ENCODE assay signal across 18 cellular contexts in genomic region chr2:185952098-185952497, GRCh38.
DNase-seq lines count a peak whose midpoint lies in the region; ATAC-seq, FAIRE-seq and TF ChIP-seq lines count a peak whose summit lies in the region.
"Had no signal": no experiment of that assay in that cellular context is flagged by ENCODE, and none has a peak within 500 bp of the region (broad histone marks: within the 10 kb centered on the region; RNA-seq: fewer than 3 reads in every experiment).

No MANE protein-coding gene starts in this region.

- no peak overlapping the region for H3K4me3 ChIP-seq in RWPE2 (ENCODE audit: severe bottlenecking)
- no peak overlapping the region for H3K4me3 ChIP-seq in small intestine (ENCODE audit: low read depth in 1 of 2, low read length in 2 of 2)
- no peak overlapping the region for H3K4me3 ChIP-seq in heart right ventricle
- H3K4me3 ChIP-seq: BLaER1, GM23248, HAP-1 had no signal

- peak; percentile 12 for DNase-seq in HCEC 1CT
- no peak for DNase-seq in RWPE2 (ENCODE audit: low spot score)
- peak; percentile 14 for DNase-seq in epithelial cell of prostate (ENCODE audit: low read depth, low spot score)
- DNase-seq in small intestine, result peak; percentile 27
- no peak for DNase-seq in heart right ventricle
- no peak for DNase-seq in SIG-M5 treated with dmso at 0.1 percent for 504 hours (lab: John Stamatoyannopoulos, UW; ENCODE audit: unreplicated experiment)
- no peak for DNase-seq in sciatic nerve (ENCODE audit: low spot score)
- DNase-seq: 8988T; CD4-positive, alpha-beta memory T cell; DMS153; DMS79; GDM1; GM23248 had no signal

- WGBS in small intestine, 3 donors, result 77 to 90% (median 88%) methylated on average over 3 of the region's 3 CpGs
- WGBS in heart right ventricle, 2 donors, result 94 to 97% methylated on average over 3 of the region's 3 CpGs

- TF ChIP-seq CTCF in RWPE2 (IDR thresholded peaks at IDR 0.05; ENCODE audit: poor library complexity, severe bottlenecking) (no peak), heart right ventricle (IDR thresholded peaks at IDR 0.05) (no peak)

- H3K4me1 ChIP-seq in RWPE2 (ENCODE audit: insufficient read depth, poor library complexity, severe bottlenecking) (no peaks in the 10 kb centered on the region), small intestine (ENCODE audit: control insufficient read depth in 2 of 2, insufficient read depth in 1 of 2, low read depth in 1 of 2, low read length in 1 of 2) (no peaks in the 10 kb centered on the region), heart right ventricle (no peaks in the 10 kb centered on the region)
- H3K4me1 ChIP-seq: BLaER1, HAP-1 had no signal

- H3K27ac ChIP-seq in RWPE2 (ENCODE audit: poor library complexity, severe bottlenecking), result no peak overlapping the region
- no peak overlapping the region for H3K27ac ChIP-seq in epithelial cell of prostate
- no peak overlapping the region for H3K27ac ChIP-seq in small intestine (ENCODE audit: low read depth in 1 of 2, low read length in 1 of 2)
- no peak overlapping the region for H3K27ac ChIP-seq in heart right ventricle
- H3K27ac ChIP-seq: BLaER1, GM23248, HL-60 had no signal

- H3K27me3 ChIP-seq in RWPE2 (ENCODE audit: insufficient read depth, poor library complexity, severe bottlenecking) (no peaks in the 10 kb centered on the region), small intestine (ENCODE audit: control insufficient read depth in 2 of 2, insufficient read depth in 2 of 2, low read length in 2 of 2) (no peaks in the 10 kb centered on the region), heart right ventricle (no peaks in the 10 kb centered on the region)
- H3K27me3 ChIP-seq: BLaER1 had no signal

- H3K36me3 ChIP-seq in RWPE2 (ENCODE audit: low read depth) (no peaks in the 10 kb centered on the region), small intestine (ENCODE audit: control insufficient read depth in 2 of 2, insufficient read depth in 2 of 2, low read length in 2 of 2) (no peaks in the 10 kb centered on the region), heart right ventricle (no peaks in the 10 kb centered on the region)
- H3K36me3 ChIP-seq: BLaER1, HAP-1 had no signal

- H3K9me3 ChIP-seq in RWPE2 (ENCODE audit: severe bottlenecking) (no peaks in the 10 kb centered on the region), small intestine (ENCODE audit: control insufficient read depth, low read depth) (no peaks in the 10 kb centered on the region), heart right ventricle (no peaks in the 10 kb centered on the region)
- H3K9me3 ChIP-seq: BLaER1, HAP-1 had no signal

- intact Hi-C loops in heart right ventricle (cut with DNase I), result no loop called here
- intact Hi-C loops in sciatic nerve (cut with DNase I), result no loop called here

- ATAC-seq in RWPE2 (ENCODE audit: low read depth) (peak; percentile 86), heart right ventricle (no peak), sciatic nerve (no peak)

- FAIRE-seq in small intestine (lab: Jason Lieb, UNC), result no peak
- FAIRE-seq: GM12892, GM18507 had no signal

Comparison
In these comparisons a context has a peak if more than half of its experiments do, and no peak if none do; other contexts are left out.
1. DNase-seq: peak in HCEC 1CT (single experiment), epithelial cell of prostate (single experiment) and small intestine (single experiment); none in RWPE2 (single experiment), heart right ventricle (0 of 2), SIG-M5 treated with dmso at 0.1 percent for 504 hours (single experiment) and sciatic nerve (single experiment).